In genomic region chr18:3675994-3676393, GRCh38 we compare ENCODE assay signal across 1 cellular context.
TF ChIP-seq lines count a peak whose summit lies in the region.

No MANE protein-coding gene starts in this region.

TF ChIP-seq in K562, 482 proteins besides CTCF, POLR2A, EP300 and RAD21 (continued from another document and continues in another):
- TF ChIP-seq KDM2B (CRISPR knock-in tag; IDR thresholded peaks at IDR 0.05), result no peak
- TF ChIP-seq ZNF398 (CRISPR knock-in tag; IDR thresholded peaks at IDR 0.05), result no peak
- 0 out of 2 replicates have a peak, but pooled peaks have one; percentile 39 for TF ChIP-seq PYGO2 (tag; IDR thresholded peaks at IDR 0.05)
- no peak for TF ChIP-seq KHSRP (IDR thresholded peaks at IDR 0.05)
- TF ChIP-seq ATF7 (IDR thresholded peaks at IDR 0.05), result 0 out of 2 replicates have a peak, but pooled peaks have one; percentile 25
- no peak for TF ChIP-seq MCM2 (IDR thresholded peaks at IDR 0.05; ENCODE audit: low read depth)
- peak; percentile 84 for TF ChIP-seq HNRNPLL (IDR thresholded peaks at IDR 0.05; ENCODE audit: low read depth, low read length, poor library complexity, severe bottlenecking)
- TF ChIP-seq PBX2 (CRISPR knock-in tag; IDR thresholded peaks at IDR 0.05; ENCODE audit: low read depth), result no peak
- no peak for TF ChIP-seq PBX2 (tag; conservative IDR thresholded peaks at IDR 0.05; ENCODE audit: low read depth)
- TF ChIP-seq RBM15 (IDR thresholded peaks at IDR 0.05; ENCODE audit: insufficient read depth, low read length), result no peak
- no peak for TF ChIP-seq E4F1 (CRISPR knock-in tag; IDR thresholded peaks at IDR 0.05; ENCODE audit: borderline replicate concordance)
- no peak for TF ChIP-seq ZNF316 (IDR thresholded peaks at IDR 0.05)
- TF ChIP-seq BCOR (IDR thresholded peaks at IDR 0.05), result no peak
- TF ChIP-seq CREB3 (tag; conservative IDR thresholded peaks at IDR 0.05; ENCODE audit: low read depth), result no peak; the same call in 1 of the 2 replicates
- TF ChIP-seq AFF4 (CRISPR knock-in tag; IDR thresholded peaks at IDR 0.05), result no peak
- no peak for TF ChIP-seq ZNF699 (CRISPR knock-in tag; IDR thresholded peaks at IDR 0.05; ENCODE audit: insufficient replicate concordance)
- no peak for TF ChIP-seq ZNF354B (CRISPR knock-in tag; IDR thresholded peaks at IDR 0.05)
- TF ChIP-seq KAT7 (CRISPR knock-in tag; IDR thresholded peaks at IDR 0.05; ENCODE audit: borderline replicate concordance), result no peak
- TF ChIP-seq BRD9 (IDR thresholded peaks at IDR 0.05; ENCODE audit: low read depth, partially characterized antibody), result no peak
- no peak for TF ChIP-seq TEAD2 (tag; IDR thresholded peaks at IDR 0.05)
- peak; percentile 70 for TF ChIP-seq PKNOX1 (IDR thresholded peaks at IDR 0.05)
- no peak for TF ChIP-seq POLR3A (IDR thresholded peaks at IDR 0.05; ENCODE audit: borderline replicate concordance, extremely low read depth, insufficient read depth, insufficient read length)
- no peak for TF ChIP-seq MLX (CRISPR knock-in tag; conservative IDR thresholded peaks at IDR 0.05)
- TF ChIP-seq ZNF445 (CRISPR knock-in tag; IDR thresholded peaks at IDR 0.05; ENCODE audit: low read depth), result no peak
- TF ChIP-seq NUFIP1 (IDR thresholded peaks at IDR 0.05; ENCODE audit: partially characterized antibody), result no peak
- TF ChIP-seq POLR2AphosphoS5 (IDR thresholded peaks at IDR 0.05; ENCODE audit: control insufficient read depth, insufficient read depth, low read depth, low read length), result peak; percentile 35; the same call in 1 of the 2 replicates
- peak; percentile 54; the same call in 1 of the 2 replicates for TF ChIP-seq MTA3 (IDR thresholded peaks at IDR 0.05; ENCODE audit: borderline replicate concordance)
- TF ChIP-seq HNRNPL (IDR thresholded peaks at IDR 0.05; ENCODE audit: low read depth, low read length), result no peak
- no peak for TF ChIP-seq SUPT5H (IDR thresholded peaks at IDR 0.05)
- no peak for TF ChIP-seq CREB3L1 (IDR thresholded peaks at IDR 0.05; ENCODE audit: borderline replicate concordance, low read depth)
- no peak for TF ChIP-seq POLR2G (IDR thresholded peaks at IDR 0.05; ENCODE audit: low read depth, low read length)
- TF ChIP-seq HCFC1 (IDR thresholded peaks at IDR 0.05; ENCODE audit: low read depth, low read length), result no peak
- no peak for TF ChIP-seq TFAM (CRISPR knock-in tag; conservative IDR thresholded peaks at IDR 0.05)
- no peak for TF ChIP-seq ZNF232 (CRISPR knock-in tag; IDR thresholded peaks at IDR 0.05)
- TF ChIP-seq TEAD4 (IDR thresholded peaks at IDR 0.05; ENCODE audit: low read length), result peak; percentile 53
- TF ChIP-seq TEAD4 (CRISPR knock-in tag; IDR thresholded peaks at IDR 0.05; ENCODE audit: borderline replicate concordance), result no peak
- TF ChIP-seq KLF6 (CRISPR knock-in tag; IDR thresholded peaks at IDR 0.05; ENCODE audit: borderline replicate concordance), result no peak
- TF ChIP-seq KAT8 (IDR thresholded peaks at IDR 0.05; ENCODE audit: low read depth), result peak; percentile 83
- no peak for TF ChIP-seq ZNF282 (CRISPR knock-in tag; IDR thresholded peaks at IDR 0.05)
- TF ChIP-seq ZNF766 (CRISPR knock-in tag; conservative IDR thresholded peaks at IDR 0.05), result 0 out of 2 replicates have a peak, but pooled peaks have one; percentile 49
- peak; percentile 65 for TF ChIP-seq POLR2H (tag; IDR thresholded peaks at IDR 0.05; ENCODE audit: low read depth)
- no peak for TF ChIP-seq CBFB (CRISPR knock-in tag; IDR thresholded peaks at IDR 0.05)
- peak in 1 of 2 experiments; percentile 39 for TF ChIP-seq E2F6 (IDR thresholded peaks at IDR 0.05; ENCODE audit: borderline replicate concordance in 1 of 2, extremely low read depth in 1 of 2, insufficient read depth in 1 of 2, insufficient read length in 1 of 2, low read depth in 1 of 2, low read length in 1 of 2, poor library complexity in 1 of 2, severe bottlenecking in 1 of 2)
- peak in 1 of 2 experiments; percentile 57; a peak in 1 of 4 replicates for TF ChIP-seq ZNF639 (CRISPR knock-in tag; conservative IDR thresholded peaks at IDR 0.05 in 1 of 2, IDR thresholded peaks at IDR 0.05 in 1 of 2)
- no peak for TF ChIP-seq ZNF23 (CRISPR knock-in tag; IDR thresholded peaks at IDR 0.05)
- no peak for TF ChIP-seq SLC30A9 (CRISPR knock-in tag; IDR thresholded peaks at IDR 0.05)
- TF ChIP-seq BRF1 (IDR thresholded peaks at IDR 0.05; ENCODE audit: borderline replicate concordance, extremely low read depth, insufficient read length), result no peak
- TF ChIP-seq RFX7 (CRISPR knock-in tag; IDR thresholded peaks at IDR 0.05), result no peak
- peak; percentile 63 for TF ChIP-seq MAX (CRISPR knock-in tag; IDR thresholded peaks at IDR 0.05)
- TF ChIP-seq FOXP1 (CRISPR knock-in tag; IDR thresholded peaks at IDR 0.05), result no peak
- no peak for TF ChIP-seq ZNF76 (CRISPR knock-in tag; IDR thresholded peaks at IDR 0.05; ENCODE audit: borderline replicate concordance)
